In the genomic region with DNA sequence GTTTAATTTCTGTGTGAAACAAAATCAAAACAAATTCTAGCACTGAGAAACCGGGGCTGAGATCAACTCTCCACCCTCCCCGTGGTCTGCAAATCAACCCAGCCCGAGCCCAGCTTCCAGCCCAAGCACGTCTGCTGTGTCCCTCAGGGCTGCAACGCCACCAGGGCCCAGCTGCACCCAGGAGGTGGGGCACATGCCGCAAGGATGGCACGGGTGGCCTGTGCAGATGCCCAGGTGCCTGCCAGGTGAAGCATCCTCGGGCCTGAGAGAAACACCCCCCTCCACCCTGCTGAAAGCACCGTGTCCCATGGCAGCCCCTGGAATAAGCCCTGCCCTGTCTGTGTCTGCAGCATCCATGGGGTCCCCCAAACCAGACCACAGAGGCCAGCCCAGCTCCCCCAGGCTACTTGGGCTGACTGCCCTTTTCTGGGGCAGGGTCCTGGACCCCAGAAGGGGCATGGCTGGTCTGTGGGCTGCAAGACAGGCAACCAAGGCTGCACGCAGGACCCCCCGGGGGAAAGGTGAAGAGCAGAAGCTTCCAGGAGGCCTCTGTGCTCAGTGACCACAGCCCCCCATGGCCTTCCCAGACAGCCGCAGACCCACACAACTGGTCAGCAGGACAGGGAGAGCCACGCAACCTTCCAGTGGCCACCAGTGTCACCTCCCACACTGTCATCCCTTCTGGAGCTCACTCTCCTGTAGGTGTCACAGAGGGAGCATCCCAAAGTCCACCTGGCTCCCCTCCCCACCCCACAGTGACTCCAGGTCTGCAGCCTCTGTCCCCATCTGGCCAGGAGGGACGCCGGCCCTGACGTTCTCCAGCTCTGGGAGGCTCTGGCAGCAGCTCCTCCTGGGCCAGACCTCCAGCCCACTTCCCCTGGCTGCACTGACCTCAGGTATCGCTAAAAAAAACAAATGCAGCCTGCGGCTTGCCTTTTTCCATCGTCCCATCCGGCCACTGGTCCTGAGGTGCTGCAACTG, we compare ENCODE assay signal across 1 cellular context.
TF ChIP-seq lines count a peak whose summit lies in the region.

No MANE protein-coding gene starts in this region.

TF ChIP-seq in H1, 55 proteins besides CTCF, POLR2A, EP300 and RAD21:
- TF ChIP-seq GTF2F1 (IDR thresholded peaks at IDR 0.05; ENCODE audit: borderline replicate concordance, low read depth, low read length) (no peak), SP4 (IDR thresholded peaks at IDR 0.05; ENCODE audit: low read length) (no peak), RBBP5 (IDR thresholded peaks at IDR 0.05; ENCODE audit: borderline replicate concordance, low read depth, low read length) (no peak), JUND (IDR thresholded peaks at IDR 0.05; ENCODE audit: low read length) (no peak), RNF2 (IDR thresholded peaks at IDR 0.05; ENCODE audit: borderline replicate concordance, low read depth, low read length, missing control alignments, poor library complexity, severe bottlenecking) (no peak), POU5F1 (IDR thresholded peaks at IDR 0.05; ENCODE audit: low read depth, low read length) (no peak), EZH2 (IDR thresholded peaks at IDR 0.05; ENCODE audit: low read depth, low read length, severe bottlenecking) (no peak), SAP30 (IDR thresholded peaks at IDR 0.05; ENCODE audit: insufficient read depth, insufficient replicate concordance, low read length) (no peak), BCL11A (IDR thresholded peaks at IDR 0.05; ENCODE audit: low read depth in 2 of 2, low read length in 2 of 2) (no peak), KDM1A (IDR thresholded peaks at IDR 0.05; ENCODE audit: borderline replicate concordance, low read length) (no peak), ASH2L (IDR thresholded peaks at IDR 0.05; ENCODE audit: low read length) (no peak), MAFK (IDR thresholded peaks at IDR 0.05; ENCODE audit: low read depth, low read length) (no peak)
- TF ChIP-seq, protein P1, sequence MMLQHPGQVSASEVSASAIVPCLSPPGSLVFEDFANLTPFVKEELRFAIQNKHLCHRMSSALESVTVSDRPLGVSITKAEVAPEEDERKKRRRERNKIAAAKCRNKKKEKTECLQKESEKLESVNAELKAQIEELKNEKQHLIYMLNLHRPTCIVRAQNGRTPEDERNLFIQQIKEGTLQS (IDR thresholded peaks at IDR 0.05; ENCODE audit: insufficient read depth, low read depth, low read length), result no peak
